22 cellular contexts compared by ENCODE assay signal in the genomic region with DNA sequence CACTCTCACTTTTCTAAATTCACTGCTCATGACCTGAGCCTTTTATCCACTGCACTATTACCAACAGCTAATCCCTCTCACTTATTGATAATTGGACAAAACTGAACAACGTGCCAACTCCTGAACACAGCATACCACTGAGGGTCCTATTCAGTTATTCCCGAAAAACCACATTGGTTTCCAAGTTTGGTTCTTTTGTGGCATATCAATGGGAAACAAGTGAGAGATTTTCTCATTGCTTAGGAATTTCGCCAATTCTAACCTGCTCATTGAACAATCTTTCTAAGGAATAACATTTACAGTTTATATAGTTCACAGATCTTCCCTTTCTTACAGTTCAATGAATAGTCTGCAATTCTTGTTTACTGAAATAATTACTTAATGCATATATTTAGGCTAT.
DNase-seq lines count a peak whose midpoint lies in the region; FAIRE-seq and TF ChIP-seq lines count a peak whose summit lies in the region.
"Had no signal": no experiment of that assay in that cellular context is flagged by ENCODE, and none has a peak within 500 bp of the region (broad histone marks: within the 10 kb centered on the region; RNA-seq: fewer than 3 reads in every experiment).

No MANE protein-coding gene starts in this region.

- no peaks in the 10 kb centered on the region for H3K27me3 Mint-ChIP-seq in astrocyte (ENCODE audit: low read depth, unreplicated experiment)
- H3K27me3 Mint-ChIP-seq: CD4-positive, alpha-beta memory T cell had no signal

- no peak overlapping the region for H3K4me3 Mint-ChIP-seq in astrocyte (ENCODE audit: unreplicated experiment)

- DNase-seq in ACHN, result peak; percentile 58
- no peak for DNase-seq in astrocyte (ENCODE audit: low read depth)
- peak; percentile 5 for DNase-seq in glomerular visceral epithelial cell (ENCODE audit: extremely low spot score)
- DNase-seq in mesendoderm, result peak; percentile 25
- no peak for DNase-seq in DMS114 treated with DMSO at 0.1 percent for 48 hours (lab: John Stamatoyannopoulos, UW; ENCODE audit: unreplicated experiment)
- no peak for DNase-seq in left ventricle myocardium inferior
- DNase-seq in ecto neural progenitor cell (ENCODE audit: low spot score), result no peak
- DNase-seq: 8988T; C1 segment of cervical spinal cord; Caco-2; CD4-positive, alpha-beta memory T cell; DMS 273 treated with DMSO at 0.1 percent for 48 hours; DMS53; DMS79 treated with DMSO at 0.1 percent for 48 hours; GF-D8; GM23248; H7; HCEC 1CT had no signal

- FAIRE-seq in astrocyte (lab: Jason Lieb, UNC), result no peak
- FAIRE-seq: A549, GM12891, GM18507, H1 had no signal

- no CpG with 5 or more reads among the region's 3 CpGs for WGBS in mesendoderm (ENCODE audit: extremely low coverage, insufficient coverage, low lambda C conversion rate)

- TF ChIP-seq CTCF in astrocyte (IDR thresholded peaks at IDR 0.05; ENCODE audit: insufficient read depth, low read depth, low read length), result no peak
- TF ChIP-seq CTCF in left ventricle myocardium inferior (IDR thresholded peaks at IDR 0.05; ENCODE audit: borderline replicate concordance), result no peak

- intact Hi-C loops in left ventricle myocardium inferior (cut with micrococcal nuclease), result no loop called here

- no peak overlapping the region for H4K5ac ChIP-seq in mesendoderm (ENCODE audit: low read length)

- no peak overlapping the region for H3K27ac Mint-ChIP-seq in astrocyte (ENCODE audit: unreplicated experiment)
- H3K27ac Mint-ChIP-seq: CD4-positive, alpha-beta memory T cell had no signal

- H3K9me3 Mint-ChIP-seq in astrocyte (ENCODE audit: unreplicated experiment), result peaks cover 4% of the 10 kb centered on the region

- H3K9me3 ChIP-seq in astrocyte (ENCODE audit: insufficient read depth, low read depth, low read length) (no peaks in the 10 kb centered on the region), left ventricle myocardium inferior (replicated peaks) (peaks cover 25% of the 10 kb centered on the region)
- H3K9me3 ChIP-seq: A549, Caco-2 had no signal

- H3K9ac ChIP-seq in astrocyte (ENCODE audit: low read length) (no peak overlapping the region), mesendoderm (ENCODE audit: low read length) (no peak overlapping the region)
- H3K9ac ChIP-seq: GM23248 had no signal

- no peak overlapping the region for H3K56ac ChIP-seq in mesendoderm (ENCODE audit: low read length)

- H3K4me1 Mint-ChIP-seq in astrocyte (ENCODE audit: low read depth, unreplicated experiment), result peaks cover 3% of the 10 kb centered on the region
- H3K4me1 Mint-ChIP-seq: CD4-positive, alpha-beta memory T cell had no signal

- H3K36me3 ChIP-seq in astrocyte (ENCODE audit: insufficient read depth, low read length) (no peaks in the 10 kb centered on the region), mesendoderm (ENCODE audit: control insufficient read depth, insufficient read depth, low read length) (no peaks in the 10 kb centered on the region), left ventricle myocardium inferior (no peaks in the 10 kb centered on the region)

- H2BK120ac ChIP-seq in mesendoderm (ENCODE audit: low read depth, low read length), result no peak overlapping the region

- H3K4me2 ChIP-seq in astrocyte (ENCODE audit: low read length) (peak overlapping the region; percentile 12), mesendoderm (ENCODE audit: low read length) (no peak overlapping the region)
- H3K4me2 ChIP-seq: A549 had no signal

- H3K18ac ChIP-seq in mesendoderm (ENCODE audit: low read length), result no peak overlapping the region

- in situ Hi-C loops in ACHN (cut with HindIII; ENCODE audit: low pct_ligation_motif_present, low pct_unique_long_range_greater_than_20kb, low sequenced_read_pairs), result no loop called here

- H3K27ac ChIP-seq in astrocyte (ENCODE audit: low read depth, low read length) (no peak overlapping the region), mesendoderm (ENCODE audit: low read depth, low read length) (no peak overlapping the region), left ventricle myocardium inferior (replicated peaks) (no peak overlapping the region)
- H3K27ac ChIP-seq: A549, GM23248 had no signal

- H2BK15ac ChIP-seq in mesendoderm (replicated peaks; ENCODE audit: low read depth), result no peak overlapping the region

- no peak overlapping the region for H3K23ac ChIP-seq in mesendoderm (ENCODE audit: low read length)

- no peak overlapping the region for H3K4me3 ChIP-seq in astrocyte (ENCODE audit: insufficient read depth, low read depth, low read length)
- no peak overlapping the region for H3K4me3 ChIP-seq in mesendoderm (ENCODE audit: low read length)
- no peak overlapping the region for H3K4me3 ChIP-seq in left ventricle myocardium inferior
- H3K4me3 ChIP-seq: A549, GM23248 had no signal

- H2AFZ ChIP-seq in astrocyte (ENCODE audit: low read depth, low read length), result no peak overlapping the region
- H2AFZ ChIP-seq: GM23248 had no signal

- H4K20me1 ChIP-seq in astrocyte (ENCODE audit: insufficient read depth, low read length), result no peaks in the 10 kb centered on the region

- H2AK5ac ChIP-seq in mesendoderm (ENCODE audit: low read length), result no peak overlapping the region

- H3K79me1 ChIP-seq in mesendoderm (ENCODE audit: low read length), result no peaks in the 10 kb centered on the region

- H3K4ac ChIP-seq in mesendoderm (ENCODE audit: low read depth, low read length), result no peak overlapping the region

- H3K36me3 Mint-ChIP-seq in astrocyte (ENCODE audit: low read depth, unreplicated experiment), result no peaks in the 10 kb centered on the region
- H3K36me3 Mint-ChIP-seq: CD4-positive, alpha-beta memory T cell had no signal

- no peak overlapping the region for H2BK5ac ChIP-seq in mesendoderm (ENCODE audit: low read length)

- no peaks in the 10 kb centered on the region for H3K79me2 ChIP-seq in astrocyte (ENCODE audit: insufficient read depth, low read length)
- no peaks in the 10 kb centered on the region for H3K79me2 ChIP-seq in mesendoderm (ENCODE audit: control insufficient read depth, insufficient read depth, low read length)

- H4K8ac ChIP-seq in mesendoderm (ENCODE audit: low read depth, low read length), result no peak overlapping the region

- H3K27me3 ChIP-seq in astrocyte (ENCODE audit: insufficient read depth, low read length) (no peaks in the 10 kb centered on the region), mesendoderm (ENCODE audit: insufficient read depth, low read length, poor library complexity) (no peaks in the 10 kb centered on the region), left ventricle myocardium inferior (ENCODE audit: low read depth) (no peaks in the 10 kb centered on the region)

- H3K4me1 ChIP-seq in astrocyte (ENCODE audit: insufficient read depth, low read length) (no peaks in the 10 kb centered on the region), mesendoderm (ENCODE audit: control insufficient read depth, low read depth, low read length) (no peaks in the 10 kb centered on the region), left ventricle myocardium inferior (no peaks in the 10 kb centered on the region)
- H3K4me1 ChIP-seq: A549, Caco-2 had no signal

Comparison
In these comparisons a context has a peak if more than half of its experiments do, and no peak if none do; other contexts are left out.
1. DNase-seq: peak in ACHN (single experiment), glomerular visceral epithelial cell (single experiment) and mesendoderm (single experiment); none in astrocyte (single experiment), DMS114 treated with DMSO at 0.1 percent for 48 hours (single experiment), left ventricle myocardium inferior (single experiment) and ecto neural progenitor cell (single experiment).